ENCODE assay signal across 1 cellular context in the genomic region with DNA sequence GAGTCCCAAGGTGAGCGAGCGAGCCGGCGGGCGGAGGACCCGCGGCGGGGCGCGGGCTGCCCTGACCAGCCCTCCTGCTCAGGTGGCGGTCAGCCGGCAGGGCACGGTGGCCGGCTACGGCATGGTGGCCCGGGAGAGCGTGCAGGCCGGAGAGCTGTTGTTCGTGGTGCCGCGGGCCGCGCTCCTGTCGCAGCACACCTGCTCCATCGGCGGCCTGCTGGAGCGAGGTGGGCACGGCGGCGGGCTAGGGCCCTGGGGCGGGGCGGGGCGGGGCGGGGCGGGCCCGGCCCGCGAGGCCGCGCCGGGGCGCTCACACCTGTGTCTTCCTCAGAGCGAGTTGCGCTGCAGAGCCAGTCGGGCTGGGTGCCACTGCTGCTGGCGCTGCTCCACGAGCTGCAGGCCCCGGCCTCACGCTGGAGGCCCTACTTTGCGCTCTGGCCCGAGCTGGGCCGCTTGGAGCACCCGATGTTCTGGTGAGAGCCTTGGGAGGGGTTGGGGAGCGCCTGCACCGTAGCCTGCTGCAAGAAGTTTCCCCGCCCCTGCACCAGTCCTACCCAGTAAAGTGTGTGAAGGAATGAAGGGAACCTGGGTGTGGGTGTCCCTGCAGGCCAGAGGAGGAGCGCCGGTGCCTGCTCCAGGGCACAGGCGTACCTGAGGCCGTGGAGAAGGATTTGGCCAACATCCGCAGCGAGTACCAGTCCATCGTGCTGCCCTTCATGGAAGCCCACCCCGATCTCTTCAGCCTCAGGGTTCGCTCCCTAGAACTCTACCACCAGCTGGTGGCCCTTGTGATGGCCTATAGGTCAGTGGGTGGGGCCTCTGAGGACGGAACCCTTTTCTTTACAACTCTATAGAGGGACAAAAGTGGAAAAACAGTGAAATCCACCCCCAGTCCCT.
TF ChIP-seq lines count a peak whose summit lies in the region.

No MANE protein-coding gene starts in this region.

TF ChIP-seq in endothelial cell of umbilical vein, 7 proteins besides CTCF, POLR2A, EP300 and RAD21:
- TF ChIP-seq POLR2AphosphoS5 (IDR thresholded peaks at IDR 0.05; ENCODE audit: insufficient read depth, low read depth, low read length) (no peak), EZH2 (IDR thresholded peaks at IDR 0.05; ENCODE audit: borderline replicate concordance, low read depth, low read length, severe bottlenecking) (no peak), GATA2 (IDR thresholded peaks at IDR 0.05; ENCODE audit: insufficient read depth, insufficient read length, low read depth, low read length) (no peak), FOS (IDR thresholded peaks at IDR 0.05; ENCODE audit: borderline replicate concordance, insufficient read depth, low read length) (no peak), MYC (IDR thresholded peaks at IDR 0.05; ENCODE audit: low read depth, low read length) (no peak), JUN (IDR thresholded peaks at IDR 0.05; ENCODE audit: borderline replicate concordance, insufficient read depth, insufficient read length, low read depth) (no peak)
- TF ChIP-seq, protein P1, sequence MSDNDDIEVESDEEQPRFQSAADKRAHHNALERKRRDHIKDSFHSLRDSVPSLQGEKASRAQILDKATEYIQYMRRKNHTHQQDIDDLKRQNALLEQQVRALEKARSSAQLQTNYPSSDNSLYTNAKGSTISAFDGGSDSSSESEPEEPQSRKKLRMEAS (IDR thresholded peaks at IDR 0.05; ENCODE audit: insufficient read depth, insufficient read length), result no peak
TF ChIP-seq in endothelial cell of umbilical vein: peak in this region for 0.
